ENCODE assay signal across 1 cellular context in the genomic region with DNA sequence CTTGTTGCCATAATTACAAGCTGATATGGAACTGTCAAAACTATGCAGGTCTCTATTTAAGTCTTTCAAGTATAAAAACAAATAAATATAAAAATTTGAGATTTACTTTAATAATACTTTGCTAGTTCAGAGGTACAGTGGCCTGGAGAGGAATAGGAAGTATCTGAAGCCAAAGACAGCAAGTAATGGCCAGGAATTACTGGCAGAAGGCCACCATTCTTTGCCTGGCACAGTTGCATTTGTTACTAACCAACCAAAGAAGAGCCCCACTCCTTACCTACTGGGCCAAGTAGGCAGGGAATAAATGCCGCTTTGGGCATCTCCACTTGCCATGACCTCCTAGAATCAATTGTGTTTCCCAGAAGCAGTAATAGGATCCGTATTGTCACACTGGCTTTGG.
TF ChIP-seq lines count a peak whose summit lies in the region.

No MANE protein-coding gene starts in this region.

TF ChIP-seq in endothelial cell of umbilical vein, 7 proteins besides CTCF, POLR2A, EP300 and RAD21:
- no peak for TF ChIP-seq GATA2 (IDR thresholded peaks at IDR 0.05; ENCODE audit: insufficient read depth, insufficient read length, low read depth, low read length)
- no peak for TF ChIP-seq POLR2AphosphoS5 (IDR thresholded peaks at IDR 0.05; ENCODE audit: insufficient read depth, low read depth, low read length)
- no peak for TF ChIP-seq JUN (IDR thresholded peaks at IDR 0.05; ENCODE audit: borderline replicate concordance, insufficient read depth, insufficient read length, low read depth)
- TF ChIP-seq MYC (IDR thresholded peaks at IDR 0.05; ENCODE audit: low read depth, low read length) = no peak
- TF ChIP-seq, protein P1, sequence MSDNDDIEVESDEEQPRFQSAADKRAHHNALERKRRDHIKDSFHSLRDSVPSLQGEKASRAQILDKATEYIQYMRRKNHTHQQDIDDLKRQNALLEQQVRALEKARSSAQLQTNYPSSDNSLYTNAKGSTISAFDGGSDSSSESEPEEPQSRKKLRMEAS (IDR thresholded peaks at IDR 0.05; ENCODE audit: insufficient read depth, insufficient read length) = no peak
- no peak for TF ChIP-seq EZH2 (IDR thresholded peaks at IDR 0.05; ENCODE audit: borderline replicate concordance, low read depth, low read length, severe bottlenecking)
- TF ChIP-seq FOS (IDR thresholded peaks at IDR 0.05; ENCODE audit: borderline replicate concordance, insufficient read depth, low read length) = no peak
